Comparison of ENCODE assay signal across 23 cellular contexts in genomic region chr14:63594455-63595372, GRCh38.
"Had no signal": no experiment of that assay in that cellular context is flagged by ENCODE, and none has a peak within 500 bp of the region (broad histone marks: within the 10 kb centered on the region; RNA-seq: fewer than 3 reads in every experiment).

No MANE protein-coding gene starts in this region.

- H3K27me3 ChIP-seq: gastrocnemius medialis, right lobe of liver, stomach, transverse colon, uterus had no signal

- DNase-seq: effector CD4-positive, alpha-beta T cell; gastrocnemius medialis; kidney; left cardiac atrium; left ventricle myocardium inferior; lower lobe of right lung; natural killer cell; psoas muscle; retina; right lobe of liver; stimulated activated CD4-positive, alpha-beta T cell treated with anti-CD3 and anti-CD28 coated beads, Interleukin-15, amount 100 ng/mL, for 24 hours; stimulated activated CD4-positive, alpha-beta T cell treated with anti-CD3 and anti-CD28 coated beads, Interleukin-1b, Interleukin-23, amount 100 ng/mL, for 48 hours; stimulated activated CD4-positive, alpha-beta T cell treated with anti-CD3 and anti-CD28 coated beads, Interleukin-4, amount 100 ng/mL, for 24 hours; stomach; transverse colon; uterus had no signal

- H3K4me3 Mint-ChIP-seq: memory B cell; mesothelial cell of epicardium; natural killer cell; neural crest cell; stimulated activated memory B cell treated with anti-CD40 and anti-IgM and Interleukin-4, amounts not matched to agents 10 μg/mL and 1 μg/mL and 100 μg/mL, for 72 hours had no signal

- H3K27me3 Mint-ChIP-seq: memory B cell; stimulated activated memory B cell treated with anti-CD40 and anti-IgM and Interleukin-4, amounts not matched to agents 10 μg/mL and 1 μg/mL and 100 μg/mL, for 72 hours had no signal

- ATAC-seq: esophagus mucosa; gastrocnemius medialis; left cardiac atrium; lower lobe of right lung; natural killer cell; psoas muscle; stimulated activated memory B cell treated with anti-CD40 and anti-IgM and Interleukin-4, amounts not matched to agents 10 μg/mL and 1 μg/mL and 100 μg/mL, for 72 hours had no signal

- H3K4me1 ChIP-seq: gastrocnemius medialis, left ventricle myocardium inferior, lower lobe of right lung, psoas muscle, right lobe of liver, stomach, transverse colon, uterus had no signal

- H3K27ac Mint-ChIP-seq: memory B cell; mesothelial cell of epicardium; natural killer cell; stimulated activated memory B cell treated with anti-CD40 and anti-IgM and Interleukin-4, amounts not matched to agents 10 μg/mL and 1 μg/mL and 100 μg/mL, for 72 hours had no signal

- H3K4me3 ChIP-seq: coronary artery, gastrocnemius medialis, left ventricle myocardium inferior, lower lobe of right lung, psoas muscle, right lobe of liver, stomach, thoracic aorta, transverse colon, uterus had no signal

- H3K27ac ChIP-seq: coronary artery, gastrocnemius medialis, left ventricle myocardium inferior, lower lobe of right lung, psoas muscle, right lobe of liver, stomach, thoracic aorta, transverse colon, uterus had no signal

- H3K4me1 Mint-ChIP-seq: memory B cell; mesothelial cell of epicardium; natural killer cell; stimulated activated memory B cell treated with anti-CD40 and anti-IgM and Interleukin-4, amounts not matched to agents 10 μg/mL and 1 μg/mL and 100 μg/mL, for 72 hours had no signal

- H3K9me3 ChIP-seq: gastrocnemius medialis had no signal

- H3K36me3 ChIP-seq: uterus had no signal
